In the genomic region with DNA sequence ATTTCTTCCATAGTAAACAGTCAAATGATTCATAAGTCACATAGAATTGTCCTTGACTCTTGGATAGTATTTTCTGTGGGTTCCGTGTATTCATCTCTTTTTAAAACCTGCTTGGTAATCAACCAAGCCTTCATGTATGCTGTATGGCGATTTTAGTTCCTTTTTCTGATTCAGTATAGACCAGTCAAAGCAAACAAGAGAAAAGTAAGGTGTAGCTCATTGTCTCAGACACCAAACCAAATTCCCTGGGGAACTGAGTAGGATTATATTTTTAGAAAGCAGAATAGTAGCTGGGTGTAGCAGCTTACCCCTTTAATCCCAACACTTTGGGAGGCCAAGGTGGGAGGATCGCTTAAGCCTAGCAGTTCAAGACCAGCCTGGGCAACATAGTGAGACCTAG, we compare ENCODE assay signal across 13 cellular contexts.
DNase-seq lines count a peak whose midpoint lies in the region; ATAC-seq and TF ChIP-seq lines count a peak whose summit lies in the region.
"Had no signal": no experiment of that assay in that cellular context is flagged by ENCODE, and none has a peak within 500 bp of the region (broad histone marks: within the 10 kb centered on the region; RNA-seq: fewer than 3 reads in every experiment).

No MANE protein-coding gene starts in this region.

- TF ChIP-seq POLR2A in NB4 (IDR thresholded peaks at IDR 0.05; ENCODE audit: extremely low read depth, insufficient read length), result no peak

- TF ChIP-seq CTCF in NB4 (IDR thresholded peaks at IDR 0.05; ENCODE audit: low read depth, low read length), result no peak
- no peak for TF ChIP-seq CTCF in BE2C (IDR thresholded peaks at IDR 0.05; ENCODE audit: low read depth, low read length)

- H3K36me3 ChIP-seq in BE2C, result no peaks in the 10 kb centered on the region

- peak; percentile 25 for DNase-seq in NB4 (ENCODE audit: low read depth)
- peak; percentile 30 for DNase-seq in myocyte (ENCODE audit: low read depth)
- DNase-seq in BE2C, result no peak
- no peak for DNase-seq in NCI-H1930 (lab: John Stamatoyannopoulos, UW)
- DNase-seq: CD4-positive, alpha-beta memory T cell; DMS153; DMS79; GDM1; GM23248; HCEC 1CT; KG1 had no signal

- ATAC-seq in GM18511 (IDR thresholded peaks at IDR 0.05; ENCODE audit: unreplicated experiment), result peak; percentile 55
- ATAC-seq in HG03432 (IDR thresholded peaks at IDR 0.05; ENCODE audit: unreplicated experiment), result no peak

- peaks cover 5% of the 10 kb centered on the region for H3K27me3 ChIP-seq in BE2C

- H3K4me1 ChIP-seq in BE2C, result no peaks in the 10 kb centered on the region

- H3K9me3 ChIP-seq in BE2C, result no peaks in the 10 kb centered on the region

- H3K4me3 ChIP-seq in NB4 (ENCODE audit: low read depth, low read length), result no peak overlapping the region
- H3K4me3 ChIP-seq in BE2C (ENCODE audit: low read depth, low read length), result no peak overlapping the region
- H3K4me3 ChIP-seq: GM23248 had no signal

Comparison
In these comparisons a context has a peak if more than half of its experiments do, and no peak if none do; other contexts are left out.
1. DNase-seq: peak in NB4 (single experiment) and myocyte (single experiment); none in BE2C (single experiment) and NCI-H1930 (0 of 2).